Comparison of ENCODE assay signal across 9 cellular contexts in genomic region chr11:47330002-47330911, GRCh38. TPM values are rescaled to one million over a fixed set of nuclear protein-coding genes. Genes with fewer than 3 reads are reported as not detected.
DNase-seq lines count a peak whose midpoint lies in the region; ATAC-seq and TF ChIP-seq lines count a peak whose summit lies in the region.
"Had no signal": no experiment of that assay in that cellular context is flagged by ENCODE, and none has a peak within 500 bp of the region (broad histone marks: within the 10 kb centered on the region; RNA-seq: fewer than 3 reads in every experiment).

No MANE protein-coding gene starts in this region.

- H3K23me2 ChIP-seq in H9 (ENCODE audit: insufficient read length, low read depth, low read length, poor library complexity, severe bottlenecking) = no peaks in the 10 kb centered on the region

- intact Hi-C loops in activated naive CD4-positive, alpha-beta T cell treated with anti-CD3 and anti-CD28 coated beads for 36 hours (cut with micrococcal nuclease) = no loop called here

- no peak overlapping the region for H3K4ac ChIP-seq in H9 (ENCODE audit: low read depth, low read length)

- TF ChIP-seq CTCF in H9 (conservative IDR thresholded peaks at IDR 0.05) = peak; percentile 36; the same call in 1 of the 3 replicates

- no peak overlapping the region for H3K18ac ChIP-seq in H9 (ENCODE audit: insufficient read length, low read depth, low read length)

- no CpG with 5 or more reads among the region's 16 CpGs for WGBS in H9 (ENCODE audit: extremely low coverage, insufficient read length, low lambda C conversion rate)

- H2BK5ac ChIP-seq in H9 (ENCODE audit: insufficient read length, low read length) = no peak overlapping the region

- H2BK20ac ChIP-seq in H9 (ENCODE audit: low read depth, low read length, poor library complexity, severe bottlenecking) = no peak overlapping the region

- H3K27me3 ChIP-seq in H9 (ENCODE audit: insufficient read depth, low read length) = no peaks in the 10 kb centered on the region

- no peaks in the 10 kb centered on the region for H3K4me1 Mint-ChIP-seq in H9
- no peaks in the 10 kb centered on the region for H3K4me1 Mint-ChIP-seq in T-cell
- H3K4me1 Mint-ChIP-seq in activated naive CD4-positive, alpha-beta T cell treated with anti-CD3 and anti-CD28 coated beads for 36 hours (ENCODE audit: low read depth) = no peaks in the 10 kb centered on the region

- no peak overlapping the region for H2AK5ac ChIP-seq in H9 (ENCODE audit: insufficient read length, low read length)

- H3K79me1 ChIP-seq in H9 (ENCODE audit: insufficient read depth, low read depth, low read length, poor library complexity, severe bottlenecking) = no peaks in the 10 kb centered on the region

- no peak overlapping the region for H4K5ac ChIP-seq in H9 (ENCODE audit: insufficient read length, low read depth, low read length)

- H2BK15ac ChIP-seq in H9 (ENCODE audit: low read depth, low read length) = no peak overlapping the region

- ATAC-seq in T-cell (replicated peaks in 1 of 4) = peak; percentile 29 to 46 (median 44)
- ATAC-seq: activated T-cell treated with anti-CD3 and anti-CD28 coated beads, Interleukin-2, amount 50 U/mL, for 72 hours had no signal

- H2BK120ac ChIP-seq in H9 (ENCODE audit: low read depth, low read length, poor library complexity, severe bottlenecking) = no peak overlapping the region

- H3K27ac ChIP-seq in H9 (ENCODE audit: insufficient read length, low read depth, low read length) = no peak overlapping the region

- POLR2A ChIA-PET in T-cell (lab: Charles Lee) = no interaction called here

- H3K9me3 ChIP-seq in H9 (ENCODE audit: control insufficient read depth, low read depth, low read length) = no peaks in the 10 kb centered on the region

- H3K27me3 Mint-ChIP-seq in H9 (ENCODE audit: low read depth) (no peaks in the 10 kb centered on the region), T-cell (no peaks in the 10 kb centered on the region)
- no peaks in the 10 kb centered on the region for H3K27me3 Mint-ChIP-seq in activated naive CD4-positive, alpha-beta T cell treated with anti-CD3 and anti-CD28 coated beads for 36 hours (ENCODE audit: low read depth)

- no peak overlapping the region for H2BK12ac ChIP-seq in H9 (ENCODE audit: insufficient read length, low read depth, low read length)

- H3K14ac ChIP-seq in H9 (ENCODE audit: insufficient read depth, low read length) = no peak overlapping the region

- CTCF ChIA-PET in T-cell (lab: Charles Lee) = interaction anchor here in 1 of 2 donors (0.5 kb wide), 1 partner anchor 124 kb away, joined by 4 read pairs; no protein-coding TSS in a partner anchor
- CTCF ChIA-PET in activated naive CD4-positive, alpha-beta T cell treated with anti-CD3 and anti-CD28 coated beads for 36 hours (lab: Charles Lee) = interaction anchor here (1.7 kb wide), 1 partner anchor 79 kb away, joined by 6 read pairs; no protein-coding TSS in a partner anchor

- H3K23ac ChIP-seq in H9 (ENCODE audit: insufficient read length, low read depth, low read length) = no peak overlapping the region

- no peak overlapping the region for H3K56ac ChIP-seq in H9 (ENCODE audit: insufficient read length, low read depth, low read length)

- H3K4me2 ChIP-seq in H9 (ENCODE audit: insufficient read depth, insufficient read length, low read length) = no peak overlapping the region

- no peak overlapping the region for H3K4me3 Mint-ChIP-seq in H9
- no peak overlapping the region for H3K4me3 Mint-ChIP-seq in T-cell
- no peak overlapping the region for H3K4me3 Mint-ChIP-seq in activated naive CD4-positive, alpha-beta T cell treated with anti-CD3 and anti-CD28 coated beads for 36 hours
- H3K4me3 Mint-ChIP-seq: activated T-cell treated with anti-CD3 and anti-CD28 coated beads, Interleukin-2, amount 50 U/mL, for 72 hours; natural killer cell had no signal

- no peaks in the 10 kb centered on the region for H4K20me1 ChIP-seq in H9 (ENCODE audit: control insufficient read depth, insufficient read depth, insufficient read length)

- H4K91ac ChIP-seq in H9 (ENCODE audit: insufficient read length, low read depth, low read length) = no peak overlapping the region

- no peak overlapping the region for H4K8ac ChIP-seq in H9 (replicated peaks; ENCODE audit: insufficient read length, low read depth, low read length)

- peaks cover 4 to 31% (median 22%) of the 10 kb centered on the region in 3 experiments; a peak in 5 of 7 replicates for H3K36me3 Mint-ChIP-seq in H9 (ENCODE audit: insufficient read depth in 1 of 3, low read depth in 3 of 3)
- H3K36me3 Mint-ChIP-seq in T-cell = peaks cover 23% of the 10 kb centered on the region
- peaks cover 3% of the 10 kb centered on the region for H3K36me3 Mint-ChIP-seq in activated naive CD4-positive, alpha-beta T cell treated with anti-CD3 and anti-CD28 coated beads for 36 hours (ENCODE audit: low read depth)
- H3K36me3 Mint-ChIP-seq: natural killer cell had no signal

- H3K9me3 Mint-ChIP-seq in H9 (no peaks in the 10 kb centered on the region), T-cell (no peaks in the 10 kb centered on the region)
- H3K9me3 Mint-ChIP-seq in activated naive CD4-positive, alpha-beta T cell treated with anti-CD3 and anti-CD28 coated beads for 36 hours = no peaks in the 10 kb centered on the region
- H3K9me3 Mint-ChIP-seq: activated T-cell treated with anti-CD3 and anti-CD28 coated beads, Interleukin-2, amount 50 U/mL, for 72 hours; natural killer cell had no signal

- DNase-seq in H9 = peak; percentile 43
- no peak for DNase-seq in T-cell
- DNase-seq in glomerular visceral epithelial cell (ENCODE audit: extremely low spot score) = peak; percentile 21
- peak; percentile 49 for DNase-seq in retina
- no peak for DNase-seq in activated naive CD4-positive, alpha-beta T cell treated with anti-CD3 and anti-CD28 coated beads for 36 hours
- no peak for DNase-seq in NCI-H774 (lab: John Stamatoyannopoulos, UW)
- no peak for DNase-seq in NOMO-1 treated with dmso at 0.1 percent for 144 hours (lab: John Stamatoyannopoulos, UW; ENCODE audit: unreplicated experiment)
- DNase-seq: activated T-cell treated with anti-CD3 and anti-CD28 coated beads, Interleukin-2, amount 50 U/mL, for 72 hours; natural killer cell had no signal

- H3K9ac ChIP-seq in H9 (ENCODE audit: extremely low read depth, insufficient read length, low read length) = no peak overlapping the region

- no peak overlapping the region for H3T11ph ChIP-seq in H9 (ENCODE audit: low read length)

- H3K79me2 ChIP-seq in H9 (ENCODE audit: insufficient read depth, low read length) = no peaks in the 10 kb centered on the region

- H3K27ac Mint-ChIP-seq in H9 (peak overlapping the region in 2 of 3 experiments; percentile 51 to 75; a peak in 1 of 7 replicates), T-cell (no peak overlapping the region)
- H3K27ac Mint-ChIP-seq in activated naive CD4-positive, alpha-beta T cell treated with anti-CD3 and anti-CD28 coated beads for 36 hours = no peak overlapping the region
- H3K27ac Mint-ChIP-seq: activated T-cell treated with anti-CD3 and anti-CD28 coated beads, Interleukin-2, amount 50 U/mL, for 72 hours had no signal

- no peak overlapping the region for H2AFZ ChIP-seq in H9 (ENCODE audit: low read length)

- no peaks in the 10 kb centered on the region for H3K4me1 ChIP-seq in H9 (ENCODE audit: insufficient read depth, low read length)

RNA-seq across cellular contexts. Expression of gene MYBPC3, which starts 22.2 kb away (rescaled TPM):
- total RNA-seq in H9 (2021) = not detected in 2 replicates
- not detected for total RNA-seq in T-cell
- total RNA-seq in activated naive CD4-positive, alpha-beta T cell treated with anti-CD3 and anti-CD28 coated beads for 36 hours = not detected
- total RNA-seq: activated T-cell treated with anti-CD3 and anti-CD28 coated beads, Interleukin-2, amount 50 U/mL, for 72 hours had no signal

RNA-seq across cellular contexts. Expression of gene SPI1, which starts 48.1 kb away (rescaled TPM):
- not detected in 2 replicates for total RNA-seq in H9 (2021)
- total RNA-seq in T-cell = 1 to 10 TPM; 1.8 to 5.8 (median 2.1) TPM
- not detected for total RNA-seq in activated naive CD4-positive, alpha-beta T cell treated with anti-CD3 and anti-CD28 coated beads for 36 hours

Comparison
In these comparisons a context has a peak if more than half of its experiments do, and no peak if none do; other contexts are left out.
1. DNase-seq: peak in H9 (single experiment), glomerular visceral epithelial cell (single experiment) and retina (single experiment); none in T-cell (0 of 34), activated naive CD4-positive, alpha-beta T cell treated with anti-CD3 and anti-CD28 coated beads for 36 hours (single experiment), NCI-H774 (single experiment) and NOMO-1 treated with dmso at 0.1 percent for 144 hours (single experiment).
2. H3K27ac Mint-ChIP-seq: peak in H9 (2 of 3); none in T-cell (0 of 2) and activated naive CD4-positive, alpha-beta T cell treated with anti-CD3 and anti-CD28 coated beads for 36 hours (single experiment).